In genomic region chr18:52286675-52287074, GRCh38 we compare ENCODE assay signal across 1 cellular context.
TF ChIP-seq lines count a peak whose summit lies in the region.

No MANE protein-coding gene starts in this region.

TF ChIP-seq in H1, 55 proteins besides CTCF, POLR2A, EP300 and RAD21:
- TF ChIP-seq FOSL1 (IDR thresholded peaks at IDR 0.05; ENCODE audit: insufficient read depth, low read depth, low read length), result no peak
